Comparison of ENCODE assay signal across 20 cellular contexts in genomic region chr1:223106856-223107255, GRCh38. TPM values are rescaled to one million over a fixed set of nuclear protein-coding genes. Genes with fewer than 3 reads are reported as not detected.
DNase-seq lines count a peak whose midpoint lies in the region; FAIRE-seq and TF ChIP-seq lines count a peak whose summit lies in the region.
"Had no signal": no experiment of that assay in that cellular context is flagged by ENCODE, and none has a peak within 500 bp of the region (broad histone marks: within the 10 kb centered on the region; RNA-seq: fewer than 3 reads in every experiment).

No MANE protein-coding gene starts in this region.

- H3K27ac Mint-ChIP-seq in mesothelial cell of epicardium, result peak overlapping the region; percentile 70
- H3K27ac Mint-ChIP-seq: activated naive CD8-positive, alpha-beta T cell; brain had no signal

- H3K27me3 Mint-ChIP-seq in mesothelial cell of epicardium (ENCODE audit: low read depth), result no peaks in the 10 kb centered on the region
- H3K27me3 Mint-ChIP-seq: activated naive CD8-positive, alpha-beta T cell had no signal

- H3K4me3 Mint-ChIP-seq in mesothelial cell of epicardium, result no peak overlapping the region
- H3K4me3 Mint-ChIP-seq: activated naive CD8-positive, alpha-beta T cell; brain had no signal

- no peaks in the 10 kb centered on the region for H3K36me3 Mint-ChIP-seq in mesothelial cell of epicardium
- H3K36me3 Mint-ChIP-seq: brain had no signal

- no peak for FAIRE-seq in GM12892 (lab: Jason Lieb, UNC)
- FAIRE-seq: D721Med, kidney had no signal

- TF ChIP-seq POLR2A in GM12892 (IDR thresholded peaks at IDR 0.05; ENCODE audit: low read depth, low read length), result no peak

- no peaks in the 10 kb centered on the region for H3K9me3 Mint-ChIP-seq in mesothelial cell of epicardium
- H3K9me3 Mint-ChIP-seq: brain had no signal

- peak; percentile 28 for DNase-seq in DMS79 treated with DMSO at 0.1 percent for 48 hours (lab: John Stamatoyannopoulos, UW)
- no peak for DNase-seq in DMS79 (lab: John Stamatoyannopoulos, UW)
- peak; percentile 27 for DNase-seq in NCI-H1092 (lab: John Stamatoyannopoulos, UW)
- DNase-seq in dermis microvascular lymphatic vessel endothelial cell (ENCODE audit: low read depth in 2 of 2), result peak; percentile 33 to 78
- no peak for DNase-seq in mesothelial cell of epicardium (ENCODE audit: low spot score in 2 of 2, unreplicated experiment in 2 of 2)
- no peak for DNase-seq in globus pallidus (ENCODE audit: low spot score)
- no peak for DNase-seq in hippocampal formation (lab: John Stamatoyannopoulos, UW)
- DNase-seq in GM12892 (ENCODE audit: insufficient read length), result no peak
- DNase-seq: activated CD8-positive, alpha-beta memory T cell treated with anti-CD3 and anti-CD28 coated beads for 24 hours; BE2C; esophagus squamous epithelium; hypothalamus; Karpas-422; kidney; NCI-H1930; NCI-H446 treated with DMSO at 0.1 percent for 48 hours; SIG-M5 had no signal

- no peak for TF ChIP-seq CTCF in mesothelial cell of epicardium (IDR thresholded peaks at IDR 0.05; ENCODE audit: unreplicated experiment)

- peaks cover 13% of the 10 kb centered on the region for H3K4me1 Mint-ChIP-seq in mesothelial cell of epicardium

RNA-seq across cellular contexts. Expression of gene TLR5, which starts 36.2 kb away (rescaled TPM):
- 0.13 and 0.51 TPM in 2 replicates for total RNA-seq in dermis microvascular lymphatic vessel endothelial cell
- total RNA-seq in mesothelial cell of epicardium, result 2.5 to 3.8 TPM (median 3.1 TPM) in 3 replicates
- 0.11 TPM for polyA plus RNA-seq in GM12892 (2012; ENCODE audit: missing spikeins)

Comparison
In these comparisons a context has a peak if more than half of its experiments do, and no peak if none do; other contexts are left out.
1. DNase-seq: peak in DMS79 treated with DMSO at 0.1 percent for 48 hours (single experiment), NCI-H1092 (single experiment) and dermis microvascular lymphatic vessel endothelial cell (2 of 2); none in DMS79 (single experiment), mesothelial cell of epicardium (0 of 2), globus pallidus (single experiment), hippocampal formation (0 of 2) and GM12892 (single experiment).